In genomic region chr17:35333578-35333977, GRCh38 we compare ENCODE assay signal across 3 cellular contexts. TPM values are rescaled to one million over a fixed set of nuclear protein-coding genes. Genes with fewer than 3 reads are reported as not detected.
"Had no signal": no experiment of that assay in that cellular context is flagged by ENCODE, and none has a peak within 500 bp of the region (broad histone marks: within the 10 kb centered on the region; RNA-seq: fewer than 3 reads in every experiment).

No MANE protein-coding gene starts in this region.

RNA-seq across cellular contexts. Expression of gene SLFN11, which starts 39.8 kb away (rescaled TPM):
- total RNA-seq: MCF 10A, OCI-LY7, SK-MEL-5 had no signal
